24 cellular contexts compared by ENCODE assay signal in the genomic region with DNA sequence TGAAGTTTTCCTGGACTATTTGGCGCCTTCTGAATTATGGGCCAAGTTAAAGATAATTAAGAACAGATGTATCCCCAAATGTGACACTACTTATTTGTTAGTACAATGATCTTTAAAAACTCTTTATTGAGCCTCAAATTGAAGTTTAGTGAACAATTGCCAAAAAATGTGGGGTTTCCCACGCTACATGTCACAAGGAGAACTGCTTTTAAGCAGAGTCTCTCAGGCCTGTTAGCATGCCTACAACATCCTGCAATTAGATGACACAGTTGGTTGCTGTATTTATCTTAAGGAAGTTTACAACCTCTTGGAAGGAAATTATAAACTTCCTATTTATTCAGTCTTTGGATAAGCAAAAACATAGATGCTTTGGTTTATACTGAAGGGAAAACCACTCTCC.
A peak's percentile ranks its signal among the peaks of the same experiment; 100 is the strongest.
DNase-seq lines count a peak whose midpoint lies in the region; ATAC-seq and TF ChIP-seq lines count a peak whose summit lies in the region.
"Had no signal": no experiment of that assay in that cellular context is flagged by ENCODE, and none has a peak within 500 bp of the region (broad histone marks: within the 10 kb centered on the region; RNA-seq: fewer than 3 reads in every experiment).

No MANE protein-coding gene starts in this region.

- H3K36me3 ChIP-seq in SJSA1 = no peaks in the 10 kb centered on the region
- H3K36me3 ChIP-seq: heart right ventricle had no signal

- H3K4me3 ChIP-seq in AG04449 (ENCODE audit: low read depth, low read length) (no peak overlapping the region), SJSA1 (no peak overlapping the region), fibroblast of villous mesenchyme (ENCODE audit: low read depth, low read length) (no peak overlapping the region)
- H3K4me3 ChIP-seq: heart right ventricle, K562, psoas muscle had no signal

- peaks cover 33% of the 10 kb centered on the region for H3K4me1 ChIP-seq in SJSA1 (replicated peaks)
- H3K4me1 ChIP-seq: foreskin keratinocyte, heart right ventricle, psoas muscle had no signal

- no peak for ATAC-seq in omental fat pad (ENCODE audit: low FRiP score)
- ATAC-seq: activated naive CD4-positive, alpha-beta T cell treated with anti-CD3 and anti-CD28 coated beads, Interleukin-2, amount 50 U/mL, for 72 hours; foreskin keratinocyte; heart right ventricle; K562; left cardiac atrium; Panc1; psoas muscle had no signal

- DNase-seq in AG04449 (ENCODE audit: low read depth, low spot score) = peak; percentile 79
- peak; percentile 93 for DNase-seq in GM04503 (ENCODE audit: low read depth)
- DNase-seq in SJSA1 (ENCODE audit: low read depth in 1 of 2, low spot score in 2 of 2) = peak; percentile 57 to 80
- DNase-seq in fibroblast of villous mesenchyme (ENCODE audit: low read depth) = peak; percentile 71
- DNase-seq in stimulated activated CD4-positive, alpha-beta T cell treated with anti-CD3 and anti-CD28 coated beads, Interleukin-4, amount 100 ng/mL, for 1 hour = no peak
- DNase-seq in UCSD-AML1 (lab: John Stamatoyannopoulos, UW; ENCODE audit: unreplicated experiment) = no peak
- DNase-seq in omental fat pad (ENCODE audit: low spot score) = no peak
- no peak for DNase-seq in mucosa of gallbladder (ENCODE audit: low spot score)
- DNase-seq: activated CD4-positive, alpha-beta T cell treated with anti-CD3 and anti-CD28 coated beads, Interleukin-2, amount 50 U/mL, for 1 hour; aorta; C1 segment of cervical spinal cord; central memory CD4-positive, alpha-beta T cell; heart right ventricle; left cardiac atrium; mammary epithelial cell; NCI-H1436 treated with DMSO at 0.1 percent for 48 hours; NCI-H446 treated with DMSO at 0.1 percent for 48 hours; psoas muscle; small intestine; stimulated activated CD4-positive, alpha-beta T cell treated with anti-CD3 and anti-CD28 coated beads, Interleukin-2, amount 100 ng/mL, for 24 hours had no signal

- no peaks in the 10 kb centered on the region for H3K9me3 ChIP-seq in SJSA1 (replicated peaks)
- H3K9me3 ChIP-seq: heart right ventricle, psoas muscle had no signal

- POLR2A ChIA-PET in AG04449 (lab: Yijun Ruan, JAX) = no interaction called here

- H3K27ac ChIP-seq in SJSA1 = peak overlapping the region; percentile 81
- H3K27ac ChIP-seq: foreskin keratinocyte, heart right ventricle, psoas muscle had no signal

- H3K27me3 ChIP-seq in SJSA1 (replicated peaks) = no peaks in the 10 kb centered on the region
- H3K27me3 ChIP-seq: foreskin keratinocyte, heart right ventricle had no signal

- TF ChIP-seq CTCF in AG04449 (IDR thresholded peaks at IDR 0.05; ENCODE audit: insufficient read depth, low read length, missing control alignments) (no peak), fibroblast of villous mesenchyme (IDR thresholded peaks at IDR 0.05; ENCODE audit: insufficient read depth, low read depth, low read length) (no peak), omental fat pad (IDR thresholded peaks at IDR 0.05) (no peak)

- CTCF ChIA-PET in AG04449 (lab: Yijun Ruan, JAX) = interaction anchor here (0.9 to 1.7 kb wide), 4 partner anchors 8 to 926 kb away, joined by 3 to 4 read pairs (median 3); no protein-coding TSS in a partner anchor

Comparison
In these comparisons a context has a peak if more than half of its experiments do, and no peak if none do; other contexts are left out.
1. DNase-seq: peak in AG04449 (single experiment), GM04503 (single experiment), SJSA1 (2 of 2) and fibroblast of villous mesenchyme (single experiment); none in stimulated activated CD4-positive, alpha-beta T cell treated with anti-CD3 and anti-CD28 coated beads, Interleukin-4, amount 100 ng/mL, for 1 hour (single experiment), UCSD-AML1 (single experiment), omental fat pad (single experiment) and mucosa of gallbladder (single experiment).